Comparison of ENCODE assay signal across 7 cellular contexts in genomic region chrX:49072712-49073095, GRCh38. TPM values are rescaled to one million over a fixed set of nuclear protein-coding genes. Genes with fewer than 3 reads are reported as not detected.
DNase-seq lines count a peak whose midpoint lies in the region; ATAC-seq and TF ChIP-seq lines count a peak whose summit lies in the region.
"Had no signal": no experiment of that assay in that cellular context is flagged by ENCODE, and none has a peak within 500 bp of the region (broad histone marks: within the 10 kb centered on the region; RNA-seq: fewer than 3 reads in every experiment).

No MANE protein-coding gene starts in this region.

- H3K4me3 ChIP-seq in right cardiac atrium (ENCODE audit: low read length) (peak overlapping the region; percentile 47), vagina (peak overlapping the region; percentile 53 to 55)

- no peak overlapping the region for H3K27ac ChIP-seq in right cardiac atrium (ENCODE audit: low read length)
- H3K27ac ChIP-seq in vagina: peak overlapping the region; percentile 41

- no peaks in the 10 kb centered on the region for H3K27me3 Mint-ChIP-seq in stimulated activated naive CD8-positive, alpha-beta T cell treated with anti-CD3 and anti-CD28 coated beads, Interleukin-15, Interleukin-2, amounts not matched to agents 100 ng/mL and 50 ng/mL, for 24 hours

- H3K9me3 ChIP-seq in right cardiac atrium (ENCODE audit: control insufficient read depth, low read length): no peaks in the 10 kb centered on the region
- H3K9me3 ChIP-seq in vagina: no peaks in the 10 kb centered on the region

- no peak for ATAC-seq in stimulated activated naive CD8-positive, alpha-beta T cell treated with anti-CD3 and anti-CD28 coated beads, Interleukin-15, Interleukin-2, amounts not matched to agents 100 U/mL and 50 U/mL, for 24 hours
- peak in 1 of 2 donors; percentile 0 for ATAC-seq in right cardiac atrium

- peak overlapping the region; percentile 28 for H3K27ac Mint-ChIP-seq in stimulated activated naive CD8-positive, alpha-beta T cell treated with anti-CD3 and anti-CD28 coated beads, Interleukin-15, Interleukin-2, amounts not matched to agents 100 ng/mL and 50 ng/mL, for 24 hours

- peak overlapping the region; percentile 80 for H3K4me3 Mint-ChIP-seq in stimulated activated naive CD8-positive, alpha-beta T cell treated with anti-CD3 and anti-CD28 coated beads, Interleukin-15, Interleukin-2, amounts not matched to agents 100 ng/mL and 50 ng/mL, for 24 hours

- intact Hi-C loops in right cardiac atrium (cut with DNase I): no loop called here
- intact Hi-C loops in vagina (cut with DNase I): loop anchor here (10.0 kb wide), 1 partner anchor 102 kb away; the partner anchor contains the start of gene PLP2

- H3K4me1 Mint-ChIP-seq in stimulated activated naive CD8-positive, alpha-beta T cell treated with anti-CD3 and anti-CD28 coated beads, Interleukin-15, Interleukin-2, amounts not matched to agents 100 ng/mL and 50 ng/mL, for 24 hours (ENCODE audit: low read depth): peaks cover 12% of the 10 kb centered on the region

- TF ChIP-seq POLR2A in vagina (IDR thresholded peaks at IDR 0.05): no peak

- no peak for TF ChIP-seq CTCF in vagina (IDR thresholded peaks at IDR 0.05)

- DNase-seq in stimulated activated naive CD8-positive, alpha-beta T cell treated with anti-CD3 and anti-CD28 coated beads, Interleukin-15, Interleukin-2, amounts not matched to agents 100 U/mL and 50 U/mL, for 24 hours: no peak
- DNase-seq in right cardiac atrium (no peak), vagina (ENCODE audit: extremely low spot score in 2 of 2) (peak in 1 of 2 donors; percentile 85), DMS114 treated with DMSO at 0.1 percent for 48 hours (lab: John Stamatoyannopoulos, UW; ENCODE audit: unreplicated experiment) (no peak), mucosa of gallbladder (ENCODE audit: low spot score) (no peak)
- DNase-seq: T1000 had no signal

- no peaks in the 10 kb centered on the region for H3K36me3 ChIP-seq in vagina

- H3K36me3 Mint-ChIP-seq in stimulated activated naive CD8-positive, alpha-beta T cell treated with anti-CD3 and anti-CD28 coated beads, Interleukin-15, Interleukin-2, amounts not matched to agents 100 ng/mL and 50 ng/mL, for 24 hours (ENCODE audit: low read depth): peaks cover 3% of the 10 kb centered on the region

- H3K4me1 ChIP-seq in right cardiac atrium (ENCODE audit: control insufficient read depth, insufficient read depth, low read length): peaks cover 4% of the 10 kb centered on the region
- no peaks in the 10 kb centered on the region for H3K4me1 ChIP-seq in vagina

- WGBS in right cardiac atrium: 22% methylated on average over 10 of the region's 10 CpGs

- no peaks in the 10 kb centered on the region for H3K27me3 ChIP-seq in right cardiac atrium (ENCODE audit: control insufficient read depth, insufficient read depth)
- no peaks in the 10 kb centered on the region for H3K27me3 ChIP-seq in vagina

- H3K9me3 Mint-ChIP-seq in stimulated activated naive CD8-positive, alpha-beta T cell treated with anti-CD3 and anti-CD28 coated beads, Interleukin-15, Interleukin-2, amounts not matched to agents 100 ng/mL and 50 ng/mL, for 24 hours: no peaks in the 10 kb centered on the region

RNA-seq across cellular contexts. Expression of gene PRAF2, which starts 1.1 kb away (rescaled TPM):
- total RNA-seq in right cardiac atrium (10 to 100 TPM; 14.2 to 20.2 (median 17.6) TPM), vagina (24.1 TPM), mucosa of gallbladder (41.8 TPM)
- 23.4 TPM for polyA plus RNA-seq in right cardiac atrium

RNA-seq across cellular contexts. Expression of gene WDR45, which starts 7.0 kb away (rescaled TPM):
- total RNA-seq in right cardiac atrium (10 to 100 TPM; 70.0 to 81.1 (median 79.8) TPM), vagina (72.7 TPM), mucosa of gallbladder (65.5 TPM)
- polyA plus RNA-seq in right cardiac atrium: 82.5 TPM

RNA-seq across cellular contexts. Expression of gene CCDC120, which starts 13.9 kb away (rescaled TPM):
- total RNA-seq in right cardiac atrium (1 to 10 TPM; 1.6 to 2.7 (median 1.9) TPM), vagina (8.6 TPM), mucosa of gallbladder (18.8 TPM)
- polyA plus RNA-seq in right cardiac atrium: 1.2 TPM

RNA-seq across cellular contexts. Expression of gene TFE3, which starts 29.5 kb away (rescaled TPM):
- total RNA-seq in right cardiac atrium (10 to 100 TPM; 26.4 to 37.8 (median 28.3) TPM), vagina (87.4 TPM), mucosa of gallbladder (59.5 TPM)
- 21.4 TPM for polyA plus RNA-seq in right cardiac atrium

RNA-seq across cellular contexts. Expression of gene GPKOW, which starts 50.8 kb away (rescaled TPM):
- 10 to 100 TPM; 17.4 to 20.1 (median 18.1) TPM for total RNA-seq in right cardiac atrium
- polyA plus RNA-seq in right cardiac atrium: 14.2 TPM
- total RNA-seq in vagina: 17.7 TPM
- total RNA-seq in mucosa of gallbladder: 22.7 TPM
